In the genomic region with DNA sequence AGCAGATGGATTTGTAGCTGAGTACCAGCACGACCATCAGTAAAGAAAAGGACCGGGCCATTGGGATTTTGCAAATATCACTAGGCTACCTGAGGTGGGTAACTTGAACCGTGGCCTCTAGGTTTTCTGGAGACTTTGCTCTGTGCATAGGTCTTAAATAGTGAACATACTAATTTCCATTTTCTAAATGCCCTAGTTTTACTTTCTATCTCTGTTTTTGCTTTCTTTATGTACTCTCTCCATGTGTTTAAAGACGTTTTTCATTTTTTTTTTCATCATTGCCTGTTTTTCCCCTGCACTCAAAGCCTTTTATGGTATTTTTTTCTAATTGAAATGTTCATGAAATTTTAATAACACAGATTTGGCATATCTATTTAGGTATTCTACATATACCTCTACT, we compare ENCODE assay signal across 4 cellular contexts. TPM values are rescaled to one million over a fixed set of nuclear protein-coding genes. Genes with fewer than 3 reads are reported as not detected.
"Had no signal": no experiment of that assay in that cellular context is flagged by ENCODE, and none has a peak within 500 bp of the region (broad histone marks: within the 10 kb centered on the region; RNA-seq: fewer than 3 reads in every experiment).

TSS of gene IFNA7 (minus strand) at position 101 of the 400 bp plus-strand sequence. CDS start at position 61, 40 bp downstream.

RNA-seq across cellular contexts. Expression of gene IFNA7, which starts in this region (rescaled TPM):
- total RNA-seq: LHCN-M2, M059J, MCF 10A, NCI-H460 had no signal
